18 cellular contexts compared by ENCODE assay signal in the genomic region with DNA sequence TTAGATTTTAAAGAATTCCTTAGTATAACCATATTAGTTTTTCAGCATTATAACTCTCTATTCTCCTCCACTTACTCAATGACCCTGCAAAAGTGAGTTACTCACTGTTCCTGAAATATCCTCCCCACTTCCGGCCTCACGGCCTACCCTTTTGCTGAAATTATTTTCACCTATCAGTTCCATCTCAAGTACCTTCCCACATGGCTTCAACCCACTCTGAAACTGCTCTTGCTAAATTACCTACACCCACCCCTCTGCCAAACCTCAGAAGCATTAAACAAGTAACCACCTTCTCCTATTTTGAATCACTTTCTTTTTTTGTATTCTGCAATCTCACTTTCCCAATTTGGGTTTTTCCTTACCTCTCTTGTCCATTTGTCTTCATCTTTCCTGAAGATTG. TPM values are rescaled to one million over a fixed set of nuclear protein-coding genes. Genes with fewer than 3 reads are reported as not detected.
DNase-seq lines count a peak whose midpoint lies in the region; ATAC-seq, FAIRE-seq and TF ChIP-seq lines count a peak whose summit lies in the region.
"Had no signal": no experiment of that assay in that cellular context is flagged by ENCODE, and none has a peak within 500 bp of the region (broad histone marks: within the 10 kb centered on the region; RNA-seq: fewer than 3 reads in every experiment).

No MANE protein-coding gene starts in this region.

- no peak overlapping the region for H3K4me3 ChIP-seq in GM12878
- no peak overlapping the region for H3K4me3 ChIP-seq in smooth muscle cell

- H3K9me3 ChIP-seq in GM12878 (replicated peaks; ENCODE audit: control insufficient read depth, insufficient read depth, low read length) (no peaks in the 10 kb centered on the region), smooth muscle cell (replicated peaks; ENCODE audit: low read depth) (no peaks in the 10 kb centered on the region)

- TF ChIP-seq POLR2A in GM12878 (IDR thresholded peaks at IDR 0.05; ENCODE audit: low read depth, low read length), result no peak

- SMC1A ChIA-PET in GM12878 (lab: Charles Lee; ENCODE audit: uncharacterized antibody, unreplicated experiment), result no interaction called here

- H3K4me1 ChIP-seq in GM12878 (ENCODE audit: control insufficient read depth, insufficient read depth, low read length), result no peaks in the 10 kb centered on the region
- H3K4me1 ChIP-seq in smooth muscle cell (ENCODE audit: low read depth), result no peaks in the 10 kb centered on the region

- no peaks in the 10 kb centered on the region for H3K79me2 ChIP-seq in GM12878 (ENCODE audit: control insufficient read depth, insufficient read depth, low read length)
- no peaks in the 10 kb centered on the region for H3K79me2 ChIP-seq in smooth muscle cell (ENCODE audit: low read depth)

- no peak for FAIRE-seq in GM12878 (lab: Jason Lieb, UNC)
- FAIRE-seq: GM12891 had no signal

- H3K9ac ChIP-seq in GM12878 (ENCODE audit: control insufficient read depth, insufficient read depth, low read length) (no peak overlapping the region), smooth muscle cell (ENCODE audit: low read depth) (no peak overlapping the region)

- TF ChIP-seq CTCF in GM12878 (IDR thresholded peaks at IDR 0.05 in 2 of 3, conservative IDR thresholded peaks at IDR 0.05 in 1 of 3; ENCODE audit: control insufficient read depth in 2 of 3, extremely low read depth in 1 of 3, insufficient read depth in 1 of 3, low read depth in 3 of 3, low read length in 3 of 3) (no peak), smooth muscle cell (IDR thresholded peaks at IDR 0.05; ENCODE audit: borderline replicate concordance, insufficient read depth, poor library complexity, severe bottlenecking) (no peak)

- no peak for TF ChIP-seq EP300 in GM12878 (IDR thresholded peaks at IDR 0.05; ENCODE audit: borderline replicate concordance in 1 of 2, control insufficient read depth in 1 of 2, low read depth in 2 of 2, low read length in 2 of 2)

- intact Hi-C loops in activated CD4-positive, alpha-beta memory T cell treated with anti-CD3 and anti-CD28 coated beads for 36 hours (cut with micrococcal nuclease), result no loop called here
- intact Hi-C loops in GM12878 (cut with micrococcal nuclease; ENCODE audit: unreplicated experiment), result no loop called here

- DNase-seq in activated CD4-positive, alpha-beta memory T cell treated with anti-CD3 and anti-CD28 coated beads for 36 hours, result peak; percentile 11
- no peak for DNase-seq in activated CD4-positive, alpha-beta memory T cell treated with anti-CD3 and anti-CD28 coated beads, Interleukin-2, amount 10 ng/mL, durations not matched to agents 7 days and 5 days
- DNase-seq in GM12878 (ENCODE audit: low read depth, low spot score) (peak; percentile 30), islet precursor cell (no peak), smooth muscle cell (lab: John Stamatoyannopoulos, UW; ENCODE audit: unreplicated experiment) (no peak), T-helper 1 cell (no peak)
- DNase-seq: Calu3; effector memory CD4-positive, alpha-beta T cell; foreskin melanocyte; GOT3; kidney glomerular epithelial cell; posterior cingulate gyrus had no signal

- WGBS in GM12878 (ENCODE audit: insufficient coverage, insufficient replicate concordance, low lambda C conversion rate, missing lambda C conversion rate), result 0% methylated on average over 2 of the region's 2 CpGs
- WGBS in smooth muscle cell (ENCODE audit: low lambda C conversion rate), result 90% methylated on average over 2 of the region's 2 CpGs

- no peak overlapping the region for H3K27ac Mint-ChIP-seq in activated CD4-positive, alpha-beta memory T cell treated with anti-CD3 and anti-CD28 coated beads for 36 hours
- H3K27ac Mint-ChIP-seq in activated CD4-positive, alpha-beta memory T cell treated with anti-CD3 and anti-CD28 coated beads, Interleukin-2, amount 10 ng/mL, durations not matched to agents 7 days and 5 days, result no peak overlapping the region
- H3K27ac Mint-ChIP-seq: brain had no signal

- H3K4me1 Mint-ChIP-seq in activated CD4-positive, alpha-beta memory T cell treated with anti-CD3 and anti-CD28 coated beads for 36 hours (ENCODE audit: low read depth), result peaks cover 5% of the 10 kb centered on the region
- H3K4me1 Mint-ChIP-seq in activated CD4-positive, alpha-beta memory T cell treated with anti-CD3 and anti-CD28 coated beads, Interleukin-2, amount 10 ng/mL, durations not matched to agents 7 days and 5 days, result peaks cover 4% of the 10 kb centered on the region
- H3K4me1 Mint-ChIP-seq: brain had no signal

- POLR2A ChIA-PET in activated CD4-positive, alpha-beta memory T cell treated with anti-CD3 and anti-CD28 coated beads for 36 hours (lab: Charles Lee), result no interaction called here
- POLR2A ChIA-PET in activated CD4-positive, alpha-beta memory T cell treated with anti-CD3 and anti-CD28 coated beads, Interleukin-2, amount 10 ng/mL, durations not matched to agents 7 days and 5 days (lab: Charles Lee), result no interaction called here
- POLR2A ChIA-PET in GM12878 (lab: Charles Lee), result no interaction called here

- H3K36me3 Mint-ChIP-seq in activated CD4-positive, alpha-beta memory T cell treated with anti-CD3 and anti-CD28 coated beads for 36 hours, result no peaks in the 10 kb centered on the region
- H3K36me3 Mint-ChIP-seq in activated CD4-positive, alpha-beta memory T cell treated with anti-CD3 and anti-CD28 coated beads, Interleukin-2, amount 10 ng/mL, durations not matched to agents 7 days and 5 days (ENCODE audit: low read depth), result no peaks in the 10 kb centered on the region
- H3K36me3 Mint-ChIP-seq: brain had no signal

- CTCF ChIA-PET in activated CD4-positive, alpha-beta memory T cell treated with anti-CD3 and anti-CD28 coated beads for 36 hours (lab: Charles Lee), result no interaction called here
- CTCF ChIA-PET in activated CD4-positive, alpha-beta memory T cell treated with anti-CD3 and anti-CD28 coated beads, Interleukin-2, amount 10 ng/mL, durations not matched to agents 7 days and 5 days (lab: Charles Lee), result no interaction called here
- CTCF ChIA-PET in GM12878 (lab: Yijun Ruan, JAX), result no interaction called here

- H4K20me1 ChIP-seq in GM12878 (ENCODE audit: control insufficient read depth, insufficient read depth), result no peaks in the 10 kb centered on the region
- H4K20me1 ChIP-seq in smooth muscle cell (ENCODE audit: low read depth), result no peaks in the 10 kb centered on the region

- in situ Hi-C loops in GM12878 (cut with MboI), result no loop called here

- no peaks in the 10 kb centered on the region for H3K9me3 Mint-ChIP-seq in activated CD4-positive, alpha-beta memory T cell treated with anti-CD3 and anti-CD28 coated beads for 36 hours
- no peaks in the 10 kb centered on the region for H3K9me3 Mint-ChIP-seq in activated CD4-positive, alpha-beta memory T cell treated with anti-CD3 and anti-CD28 coated beads, Interleukin-2, amount 10 ng/mL, durations not matched to agents 7 days and 5 days
- H3K9me3 Mint-ChIP-seq: brain had no signal

- H3K27me3 Mint-ChIP-seq in activated CD4-positive, alpha-beta memory T cell treated with anti-CD3 and anti-CD28 coated beads for 36 hours, result peaks cover 10% of the 10 kb centered on the region
- no peaks in the 10 kb centered on the region for H3K27me3 Mint-ChIP-seq in activated CD4-positive, alpha-beta memory T cell treated with anti-CD3 and anti-CD28 coated beads, Interleukin-2, amount 10 ng/mL, durations not matched to agents 7 days and 5 days

- H3K4me3 Mint-ChIP-seq in activated CD4-positive, alpha-beta memory T cell treated with anti-CD3 and anti-CD28 coated beads for 36 hours, result no peak overlapping the region
- H3K4me3 Mint-ChIP-seq in activated CD4-positive, alpha-beta memory T cell treated with anti-CD3 and anti-CD28 coated beads, Interleukin-2, amount 10 ng/mL, durations not matched to agents 7 days and 5 days, result no peak overlapping the region
- H3K4me3 Mint-ChIP-seq: brain had no signal

- H2AFZ ChIP-seq in GM12878 (ENCODE audit: control insufficient read depth, low read depth, low read length) (no peak overlapping the region), smooth muscle cell (ENCODE audit: low read depth) (no peak overlapping the region)

- H3K27ac ChIP-seq in GM12878 (ENCODE audit: control insufficient read depth, insufficient read depth) (no peak overlapping the region), smooth muscle cell (ENCODE audit: low read depth) (no peak overlapping the region)

- no peak overlapping the region for H3K4me2 ChIP-seq in GM12878 (ENCODE audit: control insufficient read depth, insufficient read depth)
- no peak overlapping the region for H3K4me2 ChIP-seq in smooth muscle cell

- no TSS peak for BruUV-seq in GM12878 (replicated peaks; lab: Mats Ljungman, UMichigan)

- H3K27me3 ChIP-seq in GM12878 (replicated peaks in 1 of 2; ENCODE audit: control insufficient read depth in 2 of 2, insufficient read depth in 2 of 2, low read length in 1 of 2), result no peaks in the 10 kb centered on the region
- H3K27me3 ChIP-seq in smooth muscle cell (ENCODE audit: low read depth), result no peaks in the 10 kb centered on the region

- no peak for TF ChIP-seq RAD21 in GM12878 (IDR thresholded peaks at IDR 0.05; ENCODE audit: insufficient read depth, low read depth, low read length)

- ATAC-seq in GM21381 (IDR thresholded peaks at IDR 0.05; ENCODE audit: unreplicated experiment) (peak; percentile 64), HG03342 (IDR thresholded peaks at IDR 0.05; ENCODE audit: unreplicated experiment) (peak; percentile 77), GM12878 (peak; percentile 50)

- RAD21 ChIA-PET in GM12878 (lab: Charles Lee; ENCODE audit: unreplicated experiment), result no interaction called here

- H3K36me3 ChIP-seq in GM12878 (ENCODE audit: control insufficient read depth in 2 of 2, insufficient read depth in 2 of 2, low read length in 1 of 2) (no peaks in the 10 kb centered on the region), smooth muscle cell (ENCODE audit: low read depth) (no peaks in the 10 kb centered on the region)

- no peaks in the 10 kb centered on the region for H3F3A ChIP-seq in smooth muscle cell (ENCODE audit: low read depth)

RNA-seq across cellular contexts. Expression of gene OR5P2, which starts 37.7 kb away (rescaled TPM):
- total RNA-seq in activated CD4-positive, alpha-beta memory T cell treated with anti-CD3 and anti-CD28 coated beads for 36 hours, result not detected
- not detected for total RNA-seq in activated CD4-positive, alpha-beta memory T cell treated with anti-CD3 and anti-CD28 coated beads, Interleukin-2, amount 10 ng/mL, durations not matched to agents 7 days and 5 days
- total RNA-seq in GM12878 (2013; cell fraction: nucleolus; rRNA removed), result not detected in 2 replicates
- not detected in 2 replicates for total RNA-seq in GM12878 (2014; rRNA removed)
- not detected in 2 replicates for total RNA-seq in GM12878 (2014; rRNA removed; fragmentation: Illumina TruSeq; extraction: Trizol)
- not detected in 2 replicates for total RNA-seq in GM12878 (2021)
- not detected for polyA plus RNA-seq in GM12878 (2011; ENCODE audit: low read depth)
- not detected in 2 replicates for polyA plus RNA-seq in GM12878 (2011; rRNA removed)
- not detected in 2 replicates for polyA plus RNA-seq in GM12878 (2011; cell fraction: cytosol; rRNA removed)
- not detected in 2 replicates for polyA plus RNA-seq in GM12878 (2011; cell fraction: nucleus; rRNA removed)
- not detected in 2 replicates for polyA plus RNA-seq in GM12878 (2012)
- not detected in 2 replicates for polyA plus RNA-seq in GM12878 (2014; fragmentation: Illumina TruSeq; extraction: Trizol)
- polyA plus RNA-seq in GM12878 (2014; fragmentation: Nextera tagmentation; extraction: Ambion mirVana), result not detected
- polyA plus RNA-seq in GM12878 (2014; rRNA removed), result not detected in 2 replicates
- not detected for polyA plus RNA-seq in GM12878 (2016; fragmentation: Nextera tagmentation; extraction: Ambion mirVana)
- polyA minus RNA-seq in GM12878 (2011; rRNA and poly(A)+ RNA removed), result not detected in 2 replicates
- polyA minus RNA-seq in GM12878 (2011; cell fraction: cytosol; rRNA and poly(A)+ RNA removed), result not detected in 2 replicates
- not detected in 2 replicates for polyA minus RNA-seq in GM12878 (2011; cell fraction: nucleus; rRNA and poly(A)+ RNA removed)
- 0.54 and 0.76 TPM in 2 replicates for total RNA-seq in smooth muscle cell
- polyA plus RNA-seq in smooth muscle cell, result 0.45 TPM in 1 of 2 replicates, not detected in the other
- total RNA-seq: Calu3, LHCN-M2 had no signal
- polyA plus RNA-seq: urinary bladder had no signal

RNA-seq across cellular contexts. Expression of gene OVCH2, which starts 52.7 kb away (rescaled TPM):
- not detected for total RNA-seq in activated CD4-positive, alpha-beta memory T cell treated with anti-CD3 and anti-CD28 coated beads for 36 hours
- not detected for total RNA-seq in activated CD4-positive, alpha-beta memory T cell treated with anti-CD3 and anti-CD28 coated beads, Interleukin-2, amount 10 ng/mL, durations not matched to agents 7 days and 5 days
- total RNA-seq in GM12878 (2013; cell fraction: nucleolus; rRNA removed), result not detected in 2 replicates
- not detected in 2 replicates for total RNA-seq in GM12878 (2014; rRNA removed)
- total RNA-seq in GM12878 (2014; rRNA removed; fragmentation: Illumina TruSeq; extraction: Trizol), result not detected in 2 replicates
- not detected in 2 replicates for total RNA-seq in GM12878 (2021)
- not detected for polyA plus RNA-seq in GM12878 (2011; ENCODE audit: low read depth)
- polyA plus RNA-seq in GM12878 (2011; rRNA removed), result not detected in 2 replicates
- polyA plus RNA-seq in GM12878 (2011; cell fraction: cytosol; rRNA removed), result not detected in 2 replicates
- polyA plus RNA-seq in GM12878 (2011; cell fraction: nucleus; rRNA removed), result not detected in 2 replicates
- not detected in 2 replicates for polyA plus RNA-seq in GM12878 (2012)
- polyA plus RNA-seq in GM12878 (2014; fragmentation: Illumina TruSeq; extraction: Trizol), result not detected in 2 replicates
- not detected for polyA plus RNA-seq in GM12878 (2014; fragmentation: Nextera tagmentation; extraction: Ambion mirVana)
- polyA plus RNA-seq in GM12878 (2014; rRNA removed), result not detected in 2 replicates
- not detected for polyA plus RNA-seq in GM12878 (2016; fragmentation: Nextera tagmentation; extraction: Ambion mirVana)
- not detected in 2 replicates for polyA minus RNA-seq in GM12878 (2011; rRNA and poly(A)+ RNA removed)
- polyA minus RNA-seq in GM12878 (2011; cell fraction: cytosol; rRNA and poly(A)+ RNA removed), result not detected in 2 replicates
- not detected in 2 replicates for polyA minus RNA-seq in GM12878 (2011; cell fraction: nucleus; rRNA and poly(A)+ RNA removed)
- 0.13 and 1.7 TPM in 2 replicates for total RNA-seq in smooth muscle cell
- 0.26 and 1.6 TPM in 2 replicates for polyA plus RNA-seq in smooth muscle cell
- total RNA-seq: Calu3, LHCN-M2 had no signal

Comparison
In these comparisons a context has a peak if more than half of its experiments do, and no peak if none do; other contexts are left out.
1. DNase-seq: peak in activated CD4-positive, alpha-beta memory T cell treated with anti-CD3 and anti-CD28 coated beads for 36 hours (single experiment) and GM12878 (single experiment); none in activated CD4-positive, alpha-beta memory T cell treated with anti-CD3 and anti-CD28 coated beads, Interleukin-2, amount 10 ng/mL, durations not matched to agents 7 days and 5 days (single experiment), islet precursor cell (single experiment), smooth muscle cell (single experiment) and T-helper 1 cell (0 of 5).
2. Peak in every context shown above with its lines, with median percentiles within 50 percentile points of each other: ATAC-seq.